ENCODE assay signal across 18 cellular contexts in genomic region chr11:23123766-23124165, GRCh38.
DNase-seq lines count a peak whose midpoint lies in the region; ATAC-seq and TF ChIP-seq lines count a peak whose summit lies in the region.
"Had no signal": no experiment of that assay in that cellular context is flagged by ENCODE, and none has a peak within 500 bp of the region (broad histone marks: within the 10 kb centered on the region; RNA-seq: fewer than 3 reads in every experiment).

No MANE protein-coding gene starts in this region.

- WGBS in mesenchymal stem cell: 37% methylated on average over 2 of the region's 3 CpGs
- 44 to 51% (median 44%) methylated on average over 3 of the region's 3 CpGs for WGBS in psoas muscle, 3 donors

- no peak for TF ChIP-seq CTCF in cardiac fibroblast (IDR thresholded peaks at IDR 0.05; ENCODE audit: low read depth, low read length)
- TF ChIP-seq CTCF in psoas muscle (IDR thresholded peaks at IDR 0.05): no peak
- no peak for TF ChIP-seq CTCF in A673 (conservative IDR thresholded peaks at IDR 0.05; ENCODE audit: low read depth, low read length)

- ATAC-seq in psoas muscle: no peak
- no peak for ATAC-seq in activated CD4-positive, alpha-beta T cell treated with anti-CD3 and anti-CD28 coated beads for 36 hours
- ATAC-seq in stimulated activated naive CD8-positive, alpha-beta T cell treated with anti-CD3 and anti-CD28 coated beads, Interleukin-15, amount 100 ng/mL, for 72 hours: no peak
- ATAC-seq: naive thymus-derived CD4-positive, alpha-beta T cell had no signal

- H3K4me3 ChIP-seq in cardiac fibroblast (replicated peaks in 1 of 2; ENCODE audit: low read depth in 2 of 2, low read length in 2 of 2): no peak overlapping the region
- H3K4me3 ChIP-seq in mesenchymal stem cell (ENCODE audit: insufficient read depth in 1 of 2, low read depth in 1 of 2, low read length in 2 of 2): no peak overlapping the region
- H3K4me3 ChIP-seq in psoas muscle: no peak overlapping the region
- no peak overlapping the region for H3K4me3 ChIP-seq in A673 (ENCODE audit: low read depth, low read length, poor library complexity, severe bottlenecking)
- H3K4me3 ChIP-seq: breast epithelium, SJCRH30, upper lobe of left lung had no signal

- no peaks in the 10 kb centered on the region for H3K36me3 Mint-ChIP-seq in activated CD4-positive, alpha-beta T cell treated with anti-CD3 and anti-CD28 coated beads for 36 hours (ENCODE audit: low read depth)

- H3K18ac ChIP-seq in mesenchymal stem cell (ENCODE audit: low read depth in 1 of 2, low read length in 2 of 2): peak overlapping the region in 1 of 2 experiments; percentile 24

- H3K4me3 Mint-ChIP-seq in activated CD4-positive, alpha-beta T cell treated with anti-CD3 and anti-CD28 coated beads for 36 hours: no peak overlapping the region
- no peak overlapping the region for H3K4me3 Mint-ChIP-seq in stimulated activated naive CD8-positive, alpha-beta T cell treated with anti-CD3 and anti-CD28 coated beads, Interleukin-15, amount 100 ng/mL, for 72 hours
- H3K4me3 Mint-ChIP-seq: B cell; naive thymus-derived CD4-positive, alpha-beta T cell had no signal

- no peaks in the 10 kb centered on the region for H3K4me1 Mint-ChIP-seq in activated CD4-positive, alpha-beta T cell treated with anti-CD3 and anti-CD28 coated beads for 36 hours
- no peaks in the 10 kb centered on the region for H3K4me1 Mint-ChIP-seq in stimulated activated naive CD8-positive, alpha-beta T cell treated with anti-CD3 and anti-CD28 coated beads, Interleukin-15, amount 100 ng/mL, for 72 hours
- H3K4me1 Mint-ChIP-seq: B cell; naive thymus-derived CD4-positive, alpha-beta T cell had no signal

- DNase-seq in COLO668 (lab: John Stamatoyannopoulos, UW; ENCODE audit: unreplicated experiment): peak; percentile 37
- DNase-seq in HuH-7 (ENCODE audit: low spot score): peak; percentile 19
- peak; percentile 22 to 38 for DNase-seq in cardiac fibroblast (ENCODE audit: low read depth in 2 of 2)
- peak; percentile 72 for DNase-seq in mesenchymal stem cell
- no peak for DNase-seq in psoas muscle
- DNase-seq in activated CD4-positive, alpha-beta T cell treated with anti-CD3 and anti-CD28 coated beads for 36 hours: no peak
- no peak for DNase-seq in A673 (ENCODE audit: low spot score)
- DNase-seq in stimulated activated naive CD8-positive, alpha-beta T cell treated with anti-CD3 and anti-CD28 coated beads, Interleukin-15, amount 100 ng/mL, for 72 hours: no peak
- DNase-seq: activated T-cell treated with anti-CD3 and anti-CD28 coated beads, Interleukin-2, amount 50 U/mL, for 1 hour; GDM1; naive thymus-derived CD4-positive, alpha-beta T cell; NCI-H1105 treated with DMSO at 0.1 percent for 48 hours; SJCRH30; upper lobe of left lung had no signal

- H3K9me3 ChIP-seq in mesenchymal stem cell (ENCODE audit: control insufficient read depth, low read length) (no peaks in the 10 kb centered on the region), psoas muscle (no peaks in the 10 kb centered on the region), A673 (ENCODE audit: low read depth, low read length, poor library complexity, severe bottlenecking) (no peaks in the 10 kb centered on the region)
- H3K9me3 ChIP-seq: SJCRH30, upper lobe of left lung had no signal

- H3K27ac ChIP-seq in mesenchymal stem cell (ENCODE audit: low read length, poor library complexity, severe bottlenecking) (peak overlapping the region; percentile 3), psoas muscle (no peak overlapping the region), A673 (ENCODE audit: low read depth, low read length, poor library complexity, severe bottlenecking) (no peak overlapping the region)
- H3K27ac ChIP-seq: breast epithelium, epithelial cell of prostate, SJCRH30, upper lobe of left lung, VCaP had no signal

- H3K4me1 ChIP-seq in mesenchymal stem cell (ENCODE audit: control insufficient read depth, insufficient read depth, low read depth, low read length) (no peaks in the 10 kb centered on the region), psoas muscle (no peaks in the 10 kb centered on the region), A673 (ENCODE audit: insufficient read depth, low read length, poor library complexity, severe bottlenecking) (no peaks in the 10 kb centered on the region)
- H3K4me1 ChIP-seq: breast epithelium, SJCRH30, upper lobe of left lung had no signal

- no peak overlapping the region for H3K14ac ChIP-seq in mesenchymal stem cell (ENCODE audit: low read length in 2 of 2)

- CTCF ChIA-PET in activated CD4-positive, alpha-beta T cell treated with anti-CD3 and anti-CD28 coated beads for 36 hours (lab: Charles Lee): no interaction called here
- CTCF ChIA-PET in A673 (lab: Charles Lee): no interaction called here

- H2AFZ ChIP-seq in mesenchymal stem cell (ENCODE audit: low read depth, low read length): no peak overlapping the region

- no TSS peak for BruUV-seq in A673 (replicated peaks; lab: Mats Ljungman, UMichigan)

- no peak overlapping the region for H2BK12ac ChIP-seq in mesenchymal stem cell (ENCODE audit: low read length in 2 of 2)

- no peak overlapping the region for H4K8ac ChIP-seq in mesenchymal stem cell (ENCODE audit: low read length)

- H3K27ac Mint-ChIP-seq in activated CD4-positive, alpha-beta T cell treated with anti-CD3 and anti-CD28 coated beads for 36 hours: no peak overlapping the region
- no peak overlapping the region for H3K27ac Mint-ChIP-seq in stimulated activated naive CD8-positive, alpha-beta T cell treated with anti-CD3 and anti-CD28 coated beads, Interleukin-15, amount 100 ng/mL, for 72 hours
- H3K27ac Mint-ChIP-seq: B cell; naive thymus-derived CD4-positive, alpha-beta T cell had no signal

- H3K27me3 Mint-ChIP-seq in activated CD4-positive, alpha-beta T cell treated with anti-CD3 and anti-CD28 coated beads for 36 hours: no peaks in the 10 kb centered on the region
- H3K27me3 Mint-ChIP-seq in stimulated activated naive CD8-positive, alpha-beta T cell treated with anti-CD3 and anti-CD28 coated beads, Interleukin-15, amount 100 ng/mL, for 72 hours: no peaks in the 10 kb centered on the region
- H3K27me3 Mint-ChIP-seq: B cell; naive thymus-derived CD4-positive, alpha-beta T cell had no signal

- H3K36me3 ChIP-seq in mesenchymal stem cell (ENCODE audit: control insufficient read depth in 1 of 2, insufficient read depth in 2 of 2, low read depth in 1 of 2, low read length in 2 of 2): no peaks in the 10 kb centered on the region
- H3K36me3 ChIP-seq in psoas muscle (ENCODE audit: insufficient read depth in 1 of 2, low read depth in 1 of 2): no peaks in the 10 kb centered on the region
- no peaks in the 10 kb centered on the region for H3K36me3 ChIP-seq in A673 (ENCODE audit: insufficient read depth, low read length, poor library complexity, severe bottlenecking)
- H3K36me3 ChIP-seq: breast epithelium, SJCRH30, upper lobe of left lung had no signal

- peak overlapping the region in 1 of 2 experiments; percentile 75 for H3K4ac ChIP-seq in mesenchymal stem cell (ENCODE audit: low read depth in 1 of 2, low read length in 2 of 2)

- H2BK5ac ChIP-seq in mesenchymal stem cell (ENCODE audit: low read depth, low read length, poor library complexity, severe bottlenecking): no peak overlapping the region

- H3K4me2 ChIP-seq in mesenchymal stem cell (ENCODE audit: low read length, poor library complexity, severe bottlenecking): no peak overlapping the region

- no peak overlapping the region for H2BK15ac ChIP-seq in mesenchymal stem cell (ENCODE audit: low read depth, poor library complexity, severe bottlenecking)

- H3K9me3 Mint-ChIP-seq in activated CD4-positive, alpha-beta T cell treated with anti-CD3 and anti-CD28 coated beads for 36 hours (ENCODE audit: low read depth): no peaks in the 10 kb centered on the region
- no peaks in the 10 kb centered on the region for H3K9me3 Mint-ChIP-seq in stimulated activated naive CD8-positive, alpha-beta T cell treated with anti-CD3 and anti-CD28 coated beads, Interleukin-15, amount 100 ng/mL, for 72 hours
- H3K9me3 Mint-ChIP-seq: naive thymus-derived CD4-positive, alpha-beta T cell had no signal

- H3K27me3 ChIP-seq in mesenchymal stem cell (ENCODE audit: control insufficient read depth in 1 of 2, insufficient read depth in 1 of 2, low read length in 2 of 2): no peaks in the 10 kb centered on the region
- H3K27me3 ChIP-seq in psoas muscle (ENCODE audit: insufficient read depth in 3 of 3, low read length in 2 of 3): no peaks in the 10 kb centered on the region
- no peaks in the 10 kb centered on the region for H3K27me3 ChIP-seq in A673 (replicated peaks; ENCODE audit: insufficient read depth, low read depth, low read length, poor library complexity)
- H3K27me3 ChIP-seq: breast epithelium, SJCRH30, upper lobe of left lung had no signal

- H2BK120ac ChIP-seq in mesenchymal stem cell (ENCODE audit: low read depth, low read length): no peak overlapping the region

- H3K23ac ChIP-seq in mesenchymal stem cell (ENCODE audit: low read length in 2 of 2): no peak overlapping the region

- H2AK5ac ChIP-seq in mesenchymal stem cell (ENCODE audit: low read length, severe bottlenecking): no peak overlapping the region

- H3K79me1 ChIP-seq in mesenchymal stem cell (replicated peaks; ENCODE audit: low read length, poor library complexity, severe bottlenecking): no peaks in the 10 kb centered on the region

- H4K91ac ChIP-seq in mesenchymal stem cell (ENCODE audit: low read length): no peak overlapping the region

- intact Hi-C loops in psoas muscle (cut with DNase I): no loop called here
- intact Hi-C loops in activated CD4-positive, alpha-beta T cell treated with anti-CD3 and anti-CD28 coated beads for 36 hours (cut with DNase I, micrococcal nuclease): no loop called here
- intact Hi-C loops in A673 (cut with micrococcal nuclease; ENCODE audit: unreplicated experiment): no loop called here

- H3K9ac ChIP-seq in mesenchymal stem cell (ENCODE audit: low read length): no peak overlapping the region

- POLR2A ChIA-PET in activated CD4-positive, alpha-beta T cell treated with anti-CD3 and anti-CD28 coated beads for 36 hours (lab: Charles Lee): no interaction called here
- POLR2A ChIA-PET in A673 (lab: Charles Lee; ENCODE audit: low non-redundant PET): no interaction called here

Comparison
In these comparisons a context has a peak if more than half of its experiments do, and no peak if none do; other contexts are left out.
1. DNase-seq: peak in COLO668 (single experiment), HuH-7 (single experiment), cardiac fibroblast (2 of 2) and mesenchymal stem cell (single experiment); none in psoas muscle (0 of 2), activated CD4-positive, alpha-beta T cell treated with anti-CD3 and anti-CD28 coated beads for 36 hours (single experiment), A673 (single experiment) and stimulated activated naive CD8-positive, alpha-beta T cell treated with anti-CD3 and anti-CD28 coated beads, Interleukin-15, amount 100 ng/mL, for 72 hours (0 of 2).